In the genomic region with DNA sequence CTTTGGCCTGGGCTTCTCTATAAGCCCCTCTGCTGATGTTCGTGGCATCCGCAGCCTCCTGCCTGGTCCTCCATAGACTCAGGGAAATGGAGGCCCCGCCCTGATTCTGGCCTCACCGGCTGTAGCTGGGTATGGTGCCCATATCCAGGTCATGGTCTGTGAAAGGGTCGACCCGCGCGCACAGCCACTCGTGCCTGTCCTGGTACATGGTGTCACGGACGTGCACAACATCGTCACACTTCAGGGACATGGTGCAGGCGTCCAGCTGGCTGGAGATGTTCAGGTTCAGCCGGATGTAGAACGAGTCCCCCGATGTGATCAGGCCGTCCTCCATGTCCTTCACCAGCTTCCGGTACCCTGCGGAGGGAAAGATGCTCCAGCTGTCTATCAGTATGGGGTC, we compare ENCODE assay signal across 24 cellular contexts.
"Had no signal": no experiment of that assay in that cellular context is flagged by ENCODE, and none has a peak within 500 bp of the region (broad histone marks: within the 10 kb centered on the region; RNA-seq: fewer than 3 reads in every experiment).

No MANE protein-coding gene starts in this region.

- FAIRE-seq: K562 had no signal

- H3K36me3 ChIP-seq: ascending aorta, Peyer's patch, SJSA1 had no signal

- DNase-seq: activated CD4-positive, alpha-beta T cell treated with anti-CD3 and anti-CD28 coated beads for 4 hours; activated effector memory CD4-positive, alpha-beta T cell treated with anti-CD3 and anti-CD28 coated beads, Interleukin-2, amount 50 U/mL, for 16 hours; activated naive CD4-positive, alpha-beta T cell treated with anti-CD3 and anti-CD28 coated beads for 36 hours; activated T-cell treated with anti-CD3 and anti-CD28 coated beads for 4 hours; amniotic stem cell; body of pancreas; central memory CD4-positive, alpha-beta T cell; Karpas-422; MM.1S; NCI-H1105; NCI-H1436; NCI-H187; NCI-H2081; NCI-H510A treated with DMSO at 0.1 percent for 48 hours; NCI-H69; Peyer's patch; SHP77; SW 1271 had no signal

- H3K27ac ChIP-seq: ascending aorta, body of pancreas, Peyer's patch, RWPE1, SJSA1 had no signal

- H3K4me3 ChIP-seq: ascending aorta, body of pancreas, K562, Peyer's patch, SJSA1 had no signal

- H3K27me3 ChIP-seq: ascending aorta, Peyer's patch had no signal

- H3K4me1 ChIP-seq: ascending aorta, Peyer's patch had no signal

- H3K4me3 Mint-ChIP-seq: activated naive CD4-positive, alpha-beta T cell treated with anti-CD3 and anti-CD28 coated beads for 36 hours had no signal

- ATAC-seq: activated CD4-positive, CD25-positive, alpha-beta regulatory T cell treated with anti-CD3 and anti-CD28 coated beads, Interleukin-2, amount 50 U/mL, for 24 hours; body of pancreas; K562; SK-N-SH treated with all-trans-retinoic acid at 6 μM for 48 hours had no signal

- H3K9me3 Mint-ChIP-seq: activated naive CD4-positive, alpha-beta T cell treated with anti-CD3 and anti-CD28 coated beads for 36 hours had no signal

- H3K9me3 ChIP-seq: ascending aorta, body of pancreas, Peyer's patch had no signal
